Comparison of ENCODE assay signal across 24 cellular contexts in genomic region chr5:59728356-59728755, GRCh38.
DNase-seq lines count a peak whose midpoint lies in the region; TF ChIP-seq lines count a peak whose summit lies in the region.
"Had no signal": no experiment of that assay in that cellular context is flagged by ENCODE, and none has a peak within 500 bp of the region (broad histone marks: within the 10 kb centered on the region; RNA-seq: fewer than 3 reads in every experiment).

No MANE protein-coding gene starts in this region.

- no peaks in the 10 kb centered on the region for H3K4me1 ChIP-seq in OCI-LY7 (ENCODE audit: insufficient read depth, low read length, poor library complexity, severe bottlenecking)
- H3K4me1 ChIP-seq in mesendoderm (ENCODE audit: control insufficient read depth, low read depth, low read length): no peaks in the 10 kb centered on the region
- peaks cover 1% of the 10 kb centered on the region for H3K4me1 ChIP-seq in urinary bladder (ENCODE audit: insufficient read depth)

- H2BK15ac ChIP-seq in mesendoderm (replicated peaks; ENCODE audit: low read depth): no peak overlapping the region

- H3K4me2 ChIP-seq in OCI-LY7 (ENCODE audit: low read length) (no peak overlapping the region), mesendoderm (ENCODE audit: low read length) (no peak overlapping the region)
- H3K4me2 ChIP-seq: PC-9 had no signal

- TF ChIP-seq CTCF in OCI-LY7 (conservative IDR thresholded peaks at IDR 0.05; ENCODE audit: low read length): no peak

- DNase-seq in HCEC 1CT (peak; percentile 52), OCI-LY7 (ENCODE audit: low spot score) (no peak), mesendoderm (no peak), medulla oblongata (ENCODE audit: extremely low spot score) (no peak)
- DNase-seq in stimulated activated naive CD4-positive, alpha-beta T cell treated with Interleukin-2 at 50 U/mL for 16 hours (lab: John Stamatoyannopoulos, UW): no peak
- DNase-seq in stimulated activated CD4-positive, alpha-beta T cell treated with anti-CD3 and anti-CD28 coated beads, Interleukin-2, amount 100 ng/mL, for 48 hours: no peak
- DNase-seq: C1 segment of cervical spinal cord; CD4-positive, alpha-beta memory T cell; COR-L47; DMS79; EL; GDM1; NCI-H1092; NCI-H1417 treated with DMSO at 0.1 percent for 48 hours; NCI-H1694 treated with DMSO at 0.1 percent for 48 hours; NCI-H2081; NCI-H2227 treated with DMSO at 0.1 percent for 48 hours; NCI-H526 treated with DMSO at 0.1 percent for 48 hours; NK-92 treated with Interleukin-12 subunit alpha and Interleukin-12 subunit beta, amount 100 ng/mL, for 24 hours; PC-9; Right ventricle myocardium superior had no signal

- CTCF ChIA-PET in OCI-LY7 (lab: Charles Lee; ENCODE audit: unreplicated experiment): no interaction called here

- H3K79me2 ChIP-seq in OCI-LY7 (ENCODE audit: insufficient read depth, low read depth, low read length) (no peaks in the 10 kb centered on the region), mesendoderm (ENCODE audit: control insufficient read depth, insufficient read depth, low read length) (no peaks in the 10 kb centered on the region)

- H3K18ac ChIP-seq in mesendoderm (ENCODE audit: low read length): no peak overlapping the region

- no TSS peak for BruUV-seq in OCI-LY7 (replicated peaks; lab: Mats Ljungman, UMichigan)

- no CpG with 5 or more reads among the region's 1 CpG for WGBS in mesendoderm (ENCODE audit: extremely low coverage, insufficient coverage, low lambda C conversion rate)
- WGBS in urinary bladder: 24% methylated on average over 1 of the region's 1 CpG

- no peaks in the 10 kb centered on the region for H3K79me1 ChIP-seq in mesendoderm (ENCODE audit: low read length)

- intact Hi-C loops in OCI-LY7 (cut with micrococcal nuclease; ENCODE audit: unreplicated experiment): no loop called here

- H2AFZ ChIP-seq in OCI-LY7 (ENCODE audit: low read length): 0 out of 2 replicates have a peak overlapping the region, but pooled peaks have one; percentile 19
- H2AFZ ChIP-seq: PC-9 had no signal

- H3K27ac ChIP-seq in OCI-LY7 (ENCODE audit: low read depth, low read length, poor library complexity, severe bottlenecking) (no peak overlapping the region), mesendoderm (ENCODE audit: low read depth, low read length) (no peak overlapping the region), urinary bladder (ENCODE audit: low read depth) (peak overlapping the region; percentile 10)
- H3K27ac ChIP-seq: HL-60, PC-9 had no signal

- H3K27me3 ChIP-seq in mesendoderm (ENCODE audit: insufficient read depth, low read length, poor library complexity): no peaks in the 10 kb centered on the region

- H4K20me1 ChIP-seq in OCI-LY7 (ENCODE audit: insufficient read depth, low read length): no peaks in the 10 kb centered on the region

- no peaks in the 10 kb centered on the region; the same call in 1 of the 2 replicates for H3K9me2 ChIP-seq in OCI-LY7 (ENCODE audit: insufficient read depth, low read length)

- H3K4me3 ChIP-seq in OCI-LY7 (ENCODE audit: low read depth, low read length, poor library complexity, severe bottlenecking) (no peak overlapping the region), mesendoderm (ENCODE audit: low read length) (no peak overlapping the region), urinary bladder (ENCODE audit: low read depth, low read length) (no peak overlapping the region)
- H3K4me3 ChIP-seq: GM12878, PC-9 had no signal

- H2AK5ac ChIP-seq in mesendoderm (ENCODE audit: low read length): no peak overlapping the region

- H2BK5ac ChIP-seq in mesendoderm (ENCODE audit: low read length): no peak overlapping the region

- H4K5ac ChIP-seq in mesendoderm (ENCODE audit: low read length): no peak overlapping the region

- no peaks in the 10 kb centered on the region for H3K9me3 ChIP-seq in OCI-LY7 (ENCODE audit: low read length)

- H3K36me3 ChIP-seq in OCI-LY7 (ENCODE audit: insufficient read depth, low read length) (no peaks in the 10 kb centered on the region), mesendoderm (ENCODE audit: control insufficient read depth, insufficient read depth, low read length) (no peaks in the 10 kb centered on the region), urinary bladder (ENCODE audit: insufficient read depth) (no peaks in the 10 kb centered on the region)

- H4K8ac ChIP-seq in mesendoderm (ENCODE audit: low read depth, low read length): no peak overlapping the region

- no peak overlapping the region for H3K4ac ChIP-seq in mesendoderm (ENCODE audit: low read depth, low read length)

- POLR2A ChIA-PET in OCI-LY7 (lab: Charles Lee): interaction anchor here (0.5 kb wide), 1 partner anchor 148 kb away, joined by 3 read pairs; no protein-coding TSS in a partner anchor

- peak overlapping the region; percentile 28 for H2BK120ac ChIP-seq in mesendoderm (ENCODE audit: low read depth, low read length)

- H3K9ac ChIP-seq in mesendoderm (ENCODE audit: low read length): no peak overlapping the region

- no peak overlapping the region for H3K56ac ChIP-seq in mesendoderm (ENCODE audit: low read length)

- no peak overlapping the region for H3K23ac ChIP-seq in mesendoderm (ENCODE audit: low read length)
